Comparison of ENCODE assay signal across 8 cellular contexts in genomic region chr10:117005454-117006055, GRCh38. TPM values are rescaled to one million over a fixed set of nuclear protein-coding genes. Genes with fewer than 3 reads are reported as not detected.
A peak's percentile ranks its signal among the peaks of the same experiment; 100 is the strongest.
DNase-seq lines count a peak whose midpoint lies in the region; ATAC-seq and TF ChIP-seq lines count a peak whose summit lies in the region.

No MANE protein-coding gene starts in this region.

- H3K27ac ChIP-seq in CD8-positive, alpha-beta memory T cell (ENCODE audit: low read depth, low read length): peak overlapping the region; percentile 59
- no peak overlapping the region for H3K27ac ChIP-seq in HL-60 (replicated peaks)

- H3K4me1 ChIP-seq in CD8-positive, alpha-beta memory T cell (ENCODE audit: insufficient read depth, low read length): no peaks in the 10 kb centered on the region

- ATAC-seq in WTC11 (peak; percentile 78), left ventricle myocardium superior (peak; percentile 49), GM21360 (IDR thresholded peaks at IDR 0.05; ENCODE audit: unreplicated experiment) (no peak)

- peaks cover 21 to 46% of the 10 kb centered on the region in 2 donors for H3K27me3 Mint-ChIP-seq in CD8-positive, alpha-beta memory T cell
- peaks cover 21% of the 10 kb centered on the region for H3K27me3 Mint-ChIP-seq in WTC11 (ENCODE audit: low read depth)

- CTCF ChIA-PET in CD8-positive, alpha-beta memory T cell (lab: Charles Lee): no interaction called here
- CTCF ChIA-PET in WTC11 (lab: Charles Lee): interaction anchor here (0.6 to 2.0 kb wide), 11 partner anchors 16 to 211 kb away, joined by 3 to 7 read pairs (median 4); partner anchors contain the start of gene ENO4

- peaks cover 0 to 4% (median 2%) of the 10 kb centered on the region in 5 donors for H3K9me3 Mint-ChIP-seq in CD8-positive, alpha-beta memory T cell
- H3K9me3 Mint-ChIP-seq in WTC11: no peaks in the 10 kb centered on the region

- no peak for TF ChIP-seq CTCF in HL-60 (IDR thresholded peaks at IDR 0.05; ENCODE audit: insufficient read depth, low read length)
- no peak for TF ChIP-seq CTCF in WTC11 (IDR thresholded peaks at IDR 0.05)

- H3K4me3 ChIP-seq in CD8-positive, alpha-beta memory T cell (ENCODE audit: low read length): no peak overlapping the region
- H3K4me3 ChIP-seq in HL-60 (replicated peaks; ENCODE audit: insufficient read depth, low read length): peak overlapping the region; percentile 63

- H3K36me3 Mint-ChIP-seq in CD8-positive, alpha-beta memory T cell: no peaks in the 10 kb centered on the region
- no peaks in the 10 kb centered on the region for H3K36me3 Mint-ChIP-seq in WTC11

- H3K4me3 Mint-ChIP-seq in CD8-positive, alpha-beta memory T cell: peak overlapping the region in 6 of 7 donors; percentile 16 to 55 (median 36)
- H3K4me3 Mint-ChIP-seq in WTC11: peak overlapping the region; percentile 76

- H3K27ac Mint-ChIP-seq in CD8-positive, alpha-beta memory T cell: no peak overlapping the region
- H3K27ac Mint-ChIP-seq in WTC11: no peak overlapping the region

- H3K4me1 Mint-ChIP-seq in CD8-positive, alpha-beta memory T cell: peaks cover 4 to 11% (median 8%) of the 10 kb centered on the region in 3 donors
- peaks cover 13% of the 10 kb centered on the region for H3K4me1 Mint-ChIP-seq in WTC11

- H3K27me3 ChIP-seq in CD8-positive, alpha-beta memory T cell (ENCODE audit: insufficient read depth, low read length, poor library complexity, severe bottlenecking): peaks cover 9% of the 10 kb centered on the region
- peaks cover 12% of the 10 kb centered on the region for H3K27me3 ChIP-seq in HL-60 (ENCODE audit: insufficient read depth, poor library complexity, severe bottlenecking)

- no peaks in the 10 kb centered on the region for H3K9me3 ChIP-seq in CD8-positive, alpha-beta memory T cell (ENCODE audit: low read length)

- no peak for DNase-seq in CD8-positive, alpha-beta memory T cell
- DNase-seq in HL-60 (ENCODE audit: low read depth in 1 of 2, low spot score in 1 of 2): no peak
- DNase-seq in WTC11 (ENCODE audit: low spot score): peak; percentile 64
- no peak for DNase-seq in left ventricle myocardium superior
- DNase-seq in putamen (ENCODE audit: low spot score): peak; percentile 56
- no peak for DNase-seq in ureter (ENCODE audit: low spot score)
- DNase-seq in NCI-H2107 (lab: John Stamatoyannopoulos, UW): no peak

- POLR2A ChIA-PET in CD8-positive, alpha-beta memory T cell (lab: Charles Lee): no interaction called here
- POLR2A ChIA-PET in WTC11 (lab: Charles Lee): no interaction called here

- H3K36me3 ChIP-seq in CD8-positive, alpha-beta memory T cell (ENCODE audit: insufficient read depth, low read length): no peaks in the 10 kb centered on the region

- intact Hi-C loops in left ventricle myocardium superior (cut with micrococcal nuclease): no loop called here

TF ChIP-seq in WTC11, 78 proteins besides CTCF, POLR2A, EP300 and RAD21:
- TF ChIP-seq ARID4B (CRISPR knock-in tag; IDR thresholded peaks at IDR 0.05; ENCODE audit: borderline replicate concordance): 0 out of 2 replicates have a peak, but pooled peaks have one; percentile 48
- TF ChIP-seq MAX (CRISPR knock-in tag; IDR thresholded peaks at IDR 0.05): peak; percentile 59
- no peak for TF ChIP-seq EMX1 (CRISPR knock-in tag; IDR thresholded peaks at IDR 0.05)
- TF ChIP-seq MLX (CRISPR knock-in tag; IDR thresholded peaks at IDR 0.05): no peak
- no peak for TF ChIP-seq ZBTB21 (CRISPR knock-in tag; IDR thresholded peaks at IDR 0.05; ENCODE audit: borderline replicate concordance)
- TF ChIP-seq ZNF416 (CRISPR knock-in tag; IDR thresholded peaks at IDR 0.05): no peak
- no peak for TF ChIP-seq ZNF317 (CRISPR knock-in tag; IDR thresholded peaks at IDR 0.05; ENCODE audit: borderline replicate concordance, low read depth)
- peak; percentile 35; the same call in 1 of the 2 replicates for TF ChIP-seq USF1 (CRISPR knock-in tag; IDR thresholded peaks at IDR 0.05)
- no peak for TF ChIP-seq CDX4 (CRISPR knock-in tag; IDR thresholded peaks at IDR 0.05; ENCODE audit: borderline replicate concordance)
- TF ChIP-seq NFYB (CRISPR knock-in tag; conservative IDR thresholded peaks at IDR 0.05; ENCODE audit: low read depth): no peak
- TF ChIP-seq IRF2 (CRISPR knock-in tag; IDR thresholded peaks at IDR 0.05; ENCODE audit: borderline replicate concordance, low read depth): no peak
- TF ChIP-seq HMGXB4 (CRISPR knock-in tag; IDR thresholded peaks at IDR 0.05): 0 out of 2 replicates have a peak, but pooled peaks have one; percentile 4
- no peak for TF ChIP-seq SP1 (CRISPR knock-in tag; conservative IDR thresholded peaks at IDR 0.05)
- TF ChIP-seq ZNF232 (CRISPR knock-in tag; IDR thresholded peaks at IDR 0.05): no peak
- no peak for TF ChIP-seq CBFB (CRISPR knock-in tag; IDR thresholded peaks at IDR 0.05; ENCODE audit: low read depth)
TF ChIP-seq in WTC11: peak in this region for 4.

RNA-seq across cellular contexts. Expression of gene SHTN1, which starts 0.6 kb away (rescaled TPM):
- total RNA-seq in CD8-positive, alpha-beta memory T cell: under 1 TPM; 0.28 to 0.38 TPM
- polyA plus RNA-seq in CD8-positive, alpha-beta memory T cell: not detected
- total RNA-seq in WTC11 (2021) (9.9 to 11.2 TPM (median 11.0 TPM) in 3 replicates), left ventricle myocardium superior (5.0 TPM), ureter (17.1 TPM)

Comparison
In these comparisons a context has a peak if more than half of its experiments do, and no peak if none do; other contexts are left out.
1. DNase-seq: peak in WTC11 (single experiment) and putamen (single experiment); none in CD8-positive, alpha-beta memory T cell (0 of 5), HL-60 (0 of 2), left ventricle myocardium superior (single experiment), ureter (single experiment) and NCI-H2107 (single experiment).